9 cellular contexts compared by ENCODE assay signal in genomic region chr11:1761857-1762536, GRCh38. TPM values are rescaled to one million over a fixed set of nuclear protein-coding genes. Genes with fewer than 3 reads are reported as not detected.
A peak's percentile ranks its signal among the peaks of the same experiment; 100 is the strongest.
DNase-seq lines count a peak whose midpoint lies in the region; ATAC-seq, FAIRE-seq and TF ChIP-seq lines count a peak whose summit lies in the region.
"Had no signal": no experiment of that assay in that cellular context is flagged by ENCODE, and none has a peak within 500 bp of the region (broad histone marks: within the 10 kb centered on the region; RNA-seq: fewer than 3 reads in every experiment).

No MANE protein-coding gene starts in this region.

- dilution Hi-C loops in endothelial cell of umbilical vein (cut with MboI; ENCODE audit: extremely low pct_ligation_motif_present, low sequenced_read_pairs) = no loop called here

- DNase-seq in Right ventricle myocardium inferior (ENCODE audit: missing footprints) (peak; percentile 48), cardiac septum (ENCODE audit: low spot score) (no peak), endothelial cell of umbilical vein (ENCODE audit: low read depth, low spot score) (no peak), NCI-H1436 treated with DMSO at 0.1 percent for 48 hours (lab: John Stamatoyannopoulos, UW) (no peak), GM12892 (ENCODE audit: insufficient read length) (no peak)
- DNase-seq in natural killer cell treated with Interleukin-12 subunit alpha and Interleukin-12 subunit beta and Interleukin-15 and Interleukin-18, amount 100 ng/mL, for 72 hours (ENCODE audit: low spot score) = no peak
- no peak for DNase-seq in effector CD4-positive, alpha-beta T cell
- DNase-seq: NCI-H1694 treated with DMSO at 0.1 percent for 48 hours had no signal

- H3K27me3 Mint-ChIP-seq in natural killer cell treated with Interleukin-12 subunit alpha and Interleukin-12 subunit beta and Interleukin-15 and Interleukin-18, amount 100 ng/mL, for 72 hours = no peaks in the 10 kb centered on the region

- intact Hi-C loops in Right ventricle myocardium inferior (cut with DNase I) (loop anchor here (5.0 kb wide), 1 partner anchor 45 kb away; no protein-coding TSS in a partner anchor), cardiac septum (cut with DNase I) (loop anchor here (5.0 kb wide), 2 partner anchors 45 to 65 kb away; no protein-coding TSS in a partner anchor), endothelial cell of umbilical vein (cut with micrococcal nuclease) (loop anchor here (5.0 kb wide), 1 partner anchor 70 kb away; no protein-coding TSS in a partner anchor)

- TF ChIP-seq POLR2A in endothelial cell of umbilical vein (IDR thresholded peaks at IDR 0.05; ENCODE audit: low read depth, low read length) = no peak
- no peak for TF ChIP-seq POLR2A in GM12892 (IDR thresholded peaks at IDR 0.05; ENCODE audit: low read depth, low read length)

- no peak overlapping the region for H3K4me2 ChIP-seq in endothelial cell of umbilical vein (ENCODE audit: insufficient read depth, low read length)

- H3K36me3 Mint-ChIP-seq in natural killer cell treated with Interleukin-12 subunit alpha and Interleukin-12 subunit beta and Interleukin-15 and Interleukin-18, amount 100 ng/mL, for 72 hours = no peaks in the 10 kb centered on the region

- H3K9ac ChIP-seq in endothelial cell of umbilical vein (replicated peaks; ENCODE audit: extremely low read depth, insufficient read depth, low read length) = no peak overlapping the region

- H3K79me2 ChIP-seq in endothelial cell of umbilical vein (ENCODE audit: control insufficient read depth, insufficient read depth, low read length) = peaks cover 9% of the 10 kb centered on the region

- no peak overlapping the region for H3K4me3 ChIP-seq in endothelial cell of umbilical vein (replicated peaks in 1 of 3; ENCODE audit: insufficient read depth in 1 of 3, low read depth in 1 of 3, low read length in 3 of 3)

- no peaks in the 10 kb centered on the region for H3K9me3 ChIP-seq in endothelial cell of umbilical vein (replicated peaks; ENCODE audit: control insufficient read depth, insufficient read depth, low read length)

- H3K9me1 ChIP-seq in endothelial cell of umbilical vein (replicated peaks; ENCODE audit: control insufficient read depth, extremely low read depth, insufficient read depth, low read length) = no peaks in the 10 kb centered on the region

- FAIRE-seq in endothelial cell of umbilical vein (lab: Jason Lieb, UNC) = peak; percentile 21
- no peak for FAIRE-seq in GM12892 (lab: Jason Lieb, UNC)

- peaks cover 0 to 13% of the 10 kb centered on the region in 2 experiments for H3K36me3 ChIP-seq in endothelial cell of umbilical vein (ENCODE audit: control insufficient read depth in 2 of 2, extremely low read depth in 1 of 2, insufficient read depth in 2 of 2, low read length in 2 of 2)

- no peak overlapping the region for H3K27ac ChIP-seq in endothelial cell of umbilical vein (ENCODE audit: insufficient read depth, low read depth, low read length)

- H3K9me3 Mint-ChIP-seq in natural killer cell treated with Interleukin-12 subunit alpha and Interleukin-12 subunit beta and Interleukin-15 and Interleukin-18, amount 100 ng/mL, for 72 hours = no peaks in the 10 kb centered on the region

- no peaks in the 10 kb centered on the region for H3K27me3 ChIP-seq in endothelial cell of umbilical vein (ENCODE audit: control insufficient read depth in 2 of 2, insufficient read depth in 2 of 2, low read length in 2 of 2)

- no TSS peak for BruUV-seq in endothelial cell of umbilical vein (replicated peaks; lab: Mats Ljungman, UMichigan)

- H3K4me1 ChIP-seq in endothelial cell of umbilical vein (ENCODE audit: control insufficient read depth, extremely low read depth, insufficient read depth, low read length) = peaks cover 22% of the 10 kb centered on the region

- peak overlapping the region; percentile 60 to 78 for H3K27ac Mint-ChIP-seq in natural killer cell treated with Interleukin-12 subunit alpha and Interleukin-12 subunit beta and Interleukin-15 and Interleukin-18, amount 100 ng/mL, for 72 hours

- H3K4me3 Mint-ChIP-seq in natural killer cell treated with Interleukin-12 subunit alpha and Interleukin-12 subunit beta and Interleukin-15 and Interleukin-18, amount 100 ng/mL, for 72 hours = peak overlapping the region; percentile 74

- H4K20me1 ChIP-seq in endothelial cell of umbilical vein (replicated peaks; ENCODE audit: control insufficient read depth, extremely low read depth, insufficient read depth, low read length) = no peaks in the 10 kb centered on the region

- CTCF ChIA-PET in endothelial cell of umbilical vein (lab: Charles Lee) = interaction anchor here (0.6 to 1.4 kb wide), 4 partner anchors 11 to 639 kb away, joined by 3 to 6 read pairs (median 3); partner anchors contain the start of gene TSSC4

- no peak for TF ChIP-seq CTCF in endothelial cell of umbilical vein (IDR thresholded peaks at IDR 0.05; ENCODE audit: extremely low read depth in 1 of 2, insufficient read depth in 1 of 2, low read depth in 1 of 2, low read length in 2 of 2)

- H3K4me1 Mint-ChIP-seq in natural killer cell treated with Interleukin-12 subunit alpha and Interleukin-12 subunit beta and Interleukin-15 and Interleukin-18, amount 100 ng/mL, for 72 hours (ENCODE audit: low read depth in 2 of 2) = peaks cover 22 to 37% of the 10 kb centered on the region in 2 donors

- POLR2A ChIA-PET in endothelial cell of umbilical vein (lab: Charles Lee) = no interaction called here

- H2AFZ ChIP-seq in endothelial cell of umbilical vein (ENCODE audit: low read depth, low read length) = no peak overlapping the region

- ATAC-seq in Right ventricle myocardium inferior (no peak), GM19397 (IDR thresholded peaks at IDR 0.05; ENCODE audit: unreplicated experiment) (no peak)
- ATAC-seq in natural killer cell treated with Interleukin-12 subunit alpha and Interleukin-12 subunit beta and Interleukin-15 and Interleukin-18, amount 100 ng/mL, for 72 hours = no peak

TF ChIP-seq in endothelial cell of umbilical vein, 7 proteins besides CTCF, POLR2A, EP300 and RAD21:
- TF ChIP-seq MYC (IDR thresholded peaks at IDR 0.05; ENCODE audit: low read depth, low read length) (no peak), POLR2AphosphoS5 (IDR thresholded peaks at IDR 0.05; ENCODE audit: insufficient read depth, low read depth, low read length) (no peak), JUN (IDR thresholded peaks at IDR 0.05; ENCODE audit: borderline replicate concordance, insufficient read depth, insufficient read length, low read depth) (no peak), GATA2 (IDR thresholded peaks at IDR 0.05; ENCODE audit: insufficient read depth, insufficient read length, low read depth, low read length) (no peak)

RNA-seq across cellular contexts. Expression of gene CTSD, which starts 1.7 kb away (rescaled TPM):
- total RNA-seq in Right ventricle myocardium inferior (957 TPM), cardiac septum (521 TPM), endothelial cell of umbilical vein (197 and 215 TPM in 2 replicates)
- polyA plus RNA-seq in endothelial cell of umbilical vein = 248 and 344 TPM in 2 replicates
- polyA plus RNA-seq in endothelial cell of umbilical vein (2011; cell fraction: cytosol; rRNA removed) = 152 and 182 TPM in 2 replicates
- 75.6 and 96.3 TPM in 2 replicates for polyA plus RNA-seq in endothelial cell of umbilical vein (2011; cell fraction: nucleus; rRNA removed)
- 165 and 229 TPM in 2 replicates for polyA plus RNA-seq in endothelial cell of umbilical vein (2012)
- 173 and 178 TPM in 2 replicates for polyA minus RNA-seq in endothelial cell of umbilical vein
- polyA minus RNA-seq in endothelial cell of umbilical vein (2011; cell fraction: cytosol; rRNA and poly(A)+ RNA removed) = 88.8 TPM
- polyA minus RNA-seq in endothelial cell of umbilical vein (2011; cell fraction: nucleus; rRNA and poly(A)+ RNA removed) = 37.0 and 46.6 TPM in 2 replicates
- total RNA-seq in natural killer cell treated with Interleukin-12 subunit alpha and Interleukin-12 subunit beta and Interleukin-15 and Interleukin-18, amount 100 ng/mL, for 72 hours = 100 to 1,000 TPM; 350 to 592 TPM
- 16.4 TPM for polyA plus RNA-seq in GM12892 (2012; ENCODE audit: missing spikeins)

RNA-seq across cellular contexts. Expression of gene IFITM10, which starts 11.6 kb away (rescaled TPM):
- 0.92 TPM for total RNA-seq in Right ventricle myocardium inferior
- total RNA-seq in cardiac septum = 2.0 TPM
- 0.62 and 0.66 TPM in 2 replicates for total RNA-seq in endothelial cell of umbilical vein
- 0.04 and 0.08 TPM in 2 replicates for polyA plus RNA-seq in endothelial cell of umbilical vein
- polyA plus RNA-seq in endothelial cell of umbilical vein (2011; cell fraction: cytosol; rRNA removed) = 0.06 and 0.10 TPM in 2 replicates
- polyA plus RNA-seq in endothelial cell of umbilical vein (2011; cell fraction: nucleus; rRNA removed) = 0.28 and 0.43 TPM in 2 replicates
- 0.14 and 0.21 TPM in 2 replicates for polyA plus RNA-seq in endothelial cell of umbilical vein (2012)
- polyA minus RNA-seq in endothelial cell of umbilical vein = not detected in 2 replicates
- polyA minus RNA-seq in endothelial cell of umbilical vein (2011; cell fraction: cytosol; rRNA and poly(A)+ RNA removed) = not detected
- polyA minus RNA-seq in endothelial cell of umbilical vein (2011; cell fraction: nucleus; rRNA and poly(A)+ RNA removed) = 0.43 and 0.82 TPM in 2 replicates
- 1 to 10 TPM; 2.3 to 8.1 TPM for total RNA-seq in natural killer cell treated with Interleukin-12 subunit alpha and Interleukin-12 subunit beta and Interleukin-15 and Interleukin-18, amount 100 ng/mL, for 72 hours
- polyA plus RNA-seq in GM12892 (2012; ENCODE audit: missing spikeins) = 0.38 TPM
